ENCODE assay signal across 11 cellular contexts in the genomic region with DNA sequence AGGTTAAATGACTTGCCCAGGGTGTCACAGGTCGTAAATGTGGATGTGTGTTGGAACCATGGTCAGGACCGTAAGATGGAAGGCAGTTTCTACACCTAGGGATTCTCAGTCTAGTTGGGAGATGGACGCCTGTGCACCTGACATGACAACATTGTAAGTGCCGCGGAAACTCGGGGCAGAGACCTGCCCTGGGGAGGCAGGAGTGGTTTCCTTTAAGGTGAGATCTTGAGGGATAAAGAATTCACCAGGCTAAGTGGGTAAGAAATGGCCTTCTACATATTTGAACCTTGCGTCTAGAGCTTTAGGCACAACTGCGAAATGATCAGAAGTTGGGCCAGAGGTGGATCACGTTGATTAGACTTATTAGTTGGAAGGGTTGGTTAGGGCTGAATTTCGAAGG. TPM values are rescaled to one million over a fixed set of nuclear protein-coding genes. Genes with fewer than 3 reads are reported as not detected.
DNase-seq lines count a peak whose midpoint lies in the region; TF ChIP-seq lines count a peak whose summit lies in the region.
"Had no signal": no experiment of that assay in that cellular context is flagged by ENCODE, and none has a peak within 500 bp of the region (broad histone marks: within the 10 kb centered on the region; RNA-seq: fewer than 3 reads in every experiment).

No MANE protein-coding gene starts in this region.

- H3K27me3 Mint-ChIP-seq in Caco-2 (ENCODE audit: insufficient read depth, unreplicated experiment) (no peaks in the 10 kb centered on the region), IgD-negative memory B cell (no peaks in the 10 kb centered on the region), chondrocyte (ENCODE audit: low read depth) (no peaks in the 10 kb centered on the region)

- H3K27ac Mint-ChIP-seq in Caco-2 (ENCODE audit: unreplicated experiment) (peak overlapping the region; percentile 58), IgD-negative memory B cell (peak overlapping the region; percentile 83 to 97 (median 90)), chondrocyte (ENCODE audit: unreplicated experiment) (no peak overlapping the region)

- BruUV-seq in Caco-2 (replicated peaks; lab: Mats Ljungman, UMichigan): no TSS peak

- TF ChIP-seq CTCF in Caco-2 (IDR thresholded peaks at IDR 0.05; ENCODE audit: insufficient read depth in 1 of 2, low read depth in 1 of 2, low read length in 1 of 2, severe bottlenecking in 1 of 2, unreplicated experiment in 1 of 2) (no peak), chondrocyte (IDR thresholded peaks at IDR 0.05) (no peak), neutrophil (IDR thresholded peaks at IDR 0.05) (no peak)

- H3K4me3 ChIP-seq in Caco-2 (ENCODE audit: low read depth, low read length) (peak overlapping the region; percentile 83), neutrophil (ENCODE audit: low read depth in 1 of 2, low read length in 1 of 2) (peak overlapping the region; percentile 88 to 94)

- DNase-seq in Caco-2 (no peak), chondrocyte (ENCODE audit: low spot score) (no peak), HuH-7.5 (ENCODE audit: low spot score) (no peak), HEK293T (ENCODE audit: extremely low spot score) (no peak), DMS53 treated with DMSO at 0.1 percent for 48 hours (lab: John Stamatoyannopoulos, UW; ENCODE audit: unreplicated experiment) (no peak), pons (ENCODE audit: low spot score) (no peak)
- DNase-seq: activated effector memory CD4-positive, alpha-beta T cell treated with Interleukin-2 at 50 U/mL for 16 hours; GF-D8 had no signal

- peaks cover 67% of the 10 kb centered on the region for H3K4me1 ChIP-seq in Caco-2
- peaks cover 73 to 76% of the 10 kb centered on the region in 2 experiments for H3K4me1 ChIP-seq in neutrophil (ENCODE audit: control insufficient read depth in 1 of 2, insufficient read depth in 1 of 2, low read depth in 1 of 2, low read length in 1 of 2)

- H3K27ac ChIP-seq in neutrophil: peak overlapping the region; percentile 85

- intact Hi-C loops in Caco-2 (cut with micrococcal nuclease; ENCODE audit: unreplicated experiment): loop anchor here (10.0 kb wide), 1 partner anchor 89 kb away; no protein-coding TSS in a partner anchor

- CTCF ChIA-PET in Caco-2 (lab: Charles Lee) (no interaction called here), HEK293T (lab: Yijun Ruan, JAX) (no interaction called here)

- no peaks in the 10 kb centered on the region for H3K27me3 ChIP-seq in Caco-2 (replicated peaks; ENCODE audit: control insufficient read depth, insufficient read depth, low read length)
- no peaks in the 10 kb centered on the region for H3K27me3 ChIP-seq in neutrophil

- H3K36me3 ChIP-seq in Caco-2 (ENCODE audit: control insufficient read depth, insufficient read depth, low read length) (no peaks in the 10 kb centered on the region), neutrophil (no peaks in the 10 kb centered on the region)

- H3K36me3 Mint-ChIP-seq in Caco-2 (ENCODE audit: insufficient read depth, unreplicated experiment): peaks cover 58% of the 10 kb centered on the region
- peaks cover 3% of the 10 kb centered on the region for H3K36me3 Mint-ChIP-seq in IgD-negative memory B cell
- H3K36me3 Mint-ChIP-seq in chondrocyte (ENCODE audit: low read depth): no peaks in the 10 kb centered on the region

- H3K9me3 Mint-ChIP-seq in Caco-2 (ENCODE audit: unreplicated experiment) (no peaks in the 10 kb centered on the region), IgD-negative memory B cell (no peaks in the 10 kb centered on the region), chondrocyte (ENCODE audit: low read depth) (no peaks in the 10 kb centered on the region)

- H3K9me3 ChIP-seq in Caco-2 (no peaks in the 10 kb centered on the region), neutrophil (no peaks in the 10 kb centered on the region)

- H3K4me1 Mint-ChIP-seq in Caco-2 (ENCODE audit: low read depth, unreplicated experiment) (peaks cover 41% of the 10 kb centered on the region), IgD-negative memory B cell (peaks cover 53 to 69% (median 56%) of the 10 kb centered on the region in 3 donors), chondrocyte (ENCODE audit: low read depth) (peaks cover 77% of the 10 kb centered on the region)

- H3K4me3 Mint-ChIP-seq in Caco-2 (ENCODE audit: unreplicated experiment): peak overlapping the region; percentile 71
- peak overlapping the region; percentile 94 to 98 (median 96) for H3K4me3 Mint-ChIP-seq in IgD-negative memory B cell
- peak overlapping the region; percentile 80 for H3K4me3 Mint-ChIP-seq in chondrocyte (ENCODE audit: unreplicated experiment)

- POLR2A ChIA-PET in Caco-2 (lab: Charles Lee) (interaction anchor here (0.8 kb wide), 1 partner anchor 10 kb away, joined by 6 read pairs; no protein-coding TSS in a partner anchor), HEK293T (lab: Yijun Ruan, JAX) (no interaction called here)

TF ChIP-seq in HEK293T, 16 proteins besides CTCF, POLR2A, EP300 and RAD21:
- no peak for TF ChIP-seq PKNOX1 (IDR thresholded peaks at IDR 0.05)
- no peak for TF ChIP-seq SP1 (IDR thresholded peaks at IDR 0.05)
- TF ChIP-seq FOXA1 (IDR thresholded peaks at IDR 0.05): no peak
- TF ChIP-seq FOXM1 (IDR thresholded peaks at IDR 0.05; ENCODE audit: borderline replicate concordance): no peak
- TF ChIP-seq L3MBTL2 (conservative IDR thresholded peaks at IDR 0.05): no peak
- no peak for TF ChIP-seq TARDBP (IDR thresholded peaks at IDR 0.05)

RNA-seq across cellular contexts. Expression of gene DGKD, which starts 1.6 kb away (rescaled TPM):
- total RNA-seq in Caco-2 (2022) (105 and 108 TPM in 2 replicates), chondrocyte (56.9 to 67.1 TPM (median 66.3 TPM) in 3 replicates)
- polyA plus RNA-seq in IgD-negative memory B cell: 44.9 TPM

RNA-seq across cellular contexts. Expression of gene SAG, which starts 48.3 kb away (rescaled TPM):
- total RNA-seq in Caco-2 (2022) (not detected in 2 replicates), chondrocyte (not detected in 3 replicates)
- not detected for polyA plus RNA-seq in IgD-negative memory B cell
- total RNA-seq: lower leg skin had no signal
